Comparison of ENCODE assay signal across 26 cellular contexts in genomic region chr3:95521396-95521795, GRCh38.
"Had no signal": no experiment of that assay in that cellular context is flagged by ENCODE, and none has a peak within 500 bp of the region (broad histone marks: within the 10 kb centered on the region; RNA-seq: fewer than 3 reads in every experiment).

No MANE protein-coding gene starts in this region.

- FAIRE-seq: endothelial cell of umbilical vein, TTC549, urothelium cell line had no signal

- H3K4me1 ChIP-seq: adrenal gland, ascending aorta, gastroesophageal sphincter, heart left ventricle, lower lobe of right lung, transverse colon had no signal

- ATAC-seq: activated T-cell treated with anti-CD3 and anti-CD28 coated beads, Interleukin-2, amount 50 U/mL, for 4 hours; esophagus mucosa; gastroesophageal sphincter; heart left ventricle; left lobe of liver; lower lobe of right lung; mucosa of descending colon; sciatic nerve; stimulated activated naive B cell treated with anti-CD40 and anti-IgM and Interleukin-4, amounts not matched to agents 10 μg/mL and 1 μg/mL and 100 μg/mL, for 72 hours had no signal

- DNase-seq: activated CD4-positive, alpha-beta T cell treated with anti-CD3 and anti-CD28 coated beads, Interleukin-2, amount 50 U/mL, for 4 hours; activated CD8-positive, alpha-beta memory T cell treated with anti-CD3 and anti-CD28 coated beads, Interleukin-2, amount 50 U/mL, for 48 hours; activated naive CD4-positive, alpha-beta T cell; activated T-cell treated with anti-CD3 and anti-CD28 coated beads, Interleukin-2, amount 50 U/mL, for 4 hours; adrenal gland; central memory CD4-positive, alpha-beta T cell; effector memory CD4-positive, alpha-beta T cell; heart left ventricle; lower lobe of right lung; mesendoderm; mucosa of descending colon; nephron progenitor cell; occipital lobe; posterior cingulate gyrus; stimulated activated CD4-positive, alpha-beta T cell treated with anti-CD3 and anti-CD28 coated beads, Interleukin-15, amount 100 ng/mL, for 24 hours; stimulated activated CD8-positive, alpha-beta memory T cell treated with anti-CD3 and anti-CD28 coated beads, Interleukin-4, amount 100 ng/mL, for 48 hours; stimulated activated naive B cell treated with anti-CD40 and anti-IgM and Interleukin-4, amounts not matched to agents 10 μg/mL and 1 μg/mL and 100 μg/mL, for 72 hours; transverse colon had no signal

- H3K27ac ChIP-seq: adrenal gland, ascending aorta, gastroesophageal sphincter, heart left ventricle, lower lobe of right lung, transverse colon had no signal

- H3K27me3 ChIP-seq: adrenal gland, ascending aorta, gastroesophageal sphincter, heart left ventricle, transverse colon had no signal
